ENCODE assay signal across 8 cellular contexts in the genomic region with DNA sequence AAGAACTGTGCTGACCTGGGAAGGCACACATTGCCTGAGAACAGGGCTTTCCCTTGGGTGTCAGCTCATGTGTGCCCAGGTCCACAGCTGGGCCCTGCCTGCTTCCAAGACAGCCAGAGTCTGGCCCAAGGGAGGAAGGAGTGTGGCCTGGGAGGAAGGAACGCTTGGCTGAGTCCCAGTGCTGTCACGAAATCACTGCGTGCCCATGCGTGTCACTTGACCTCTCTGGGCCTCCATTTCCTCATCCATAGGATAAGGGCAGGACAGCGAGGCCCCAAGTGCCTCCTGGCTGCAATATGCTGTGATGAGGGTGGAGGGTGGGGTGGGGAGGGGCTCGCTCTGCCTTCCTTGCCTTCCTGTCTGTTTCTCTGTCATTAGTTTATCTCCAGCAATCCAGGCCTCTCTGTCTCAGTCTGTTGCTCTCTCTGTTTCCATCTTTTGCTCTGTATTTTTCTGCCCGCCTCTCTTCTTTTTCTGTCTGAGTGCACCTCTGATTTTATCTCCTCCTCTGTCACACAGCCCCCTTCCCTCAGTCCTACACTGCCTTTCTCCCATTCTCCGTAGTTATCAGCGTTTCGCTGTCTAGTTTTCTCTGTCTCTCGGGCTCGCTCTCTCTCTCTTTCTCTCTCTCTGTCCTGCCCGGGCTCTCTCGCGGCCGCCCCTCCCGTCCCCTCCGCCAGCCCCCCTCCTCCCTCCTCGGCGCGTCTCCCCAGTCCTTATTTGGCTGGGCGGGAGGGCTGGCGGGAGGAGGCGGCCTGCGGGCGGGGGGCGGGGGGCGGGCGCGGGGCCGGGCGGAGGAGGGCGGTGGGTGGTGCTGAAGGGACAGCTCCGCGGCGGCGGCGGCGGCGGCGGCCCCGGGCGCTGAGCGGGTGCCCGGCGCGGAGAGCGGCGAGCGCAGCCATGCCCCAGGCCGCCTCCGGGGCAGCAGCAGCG. TPM values are rescaled to one million over a fixed set of nuclear protein-coding genes. Genes with fewer than 3 reads are reported as not detected.
DNase-seq lines count a peak whose midpoint lies in the region; ATAC-seq and TF ChIP-seq lines count a peak whose summit lies in the region.

A gene (plus strand): TSS at position 842 of the 933 bp plus-strand sequence. CDS start 154 bp downstream, outside the sequence.

- peak; percentile 85 for ATAC-seq in activated naive CD8-positive, alpha-beta T cell treated with anti-CD3 and anti-CD28 coated beads, Interleukin-2, amount 10 ng/mL, durations not matched to agents 7 days and 5 days (ENCODE audit: low read depth)
- no peak for ATAC-seq in HG03342 (IDR thresholded peaks at IDR 0.05; ENCODE audit: unreplicated experiment)
- no peak for ATAC-seq in HG02938 (IDR thresholded peaks at IDR 0.05; ENCODE audit: unreplicated experiment)

- peaks cover 56% of the 10 kb centered on the region for H3K27me3 ChIP-seq in H7 (ENCODE audit: control insufficient read depth, insufficient read depth, low read length)
- H3K27me3 ChIP-seq in Peyer's patch = peaks cover 0 to 8% of the 10 kb centered on the region in 2 donors
- peaks cover 64% of the 10 kb centered on the region for H3K27me3 ChIP-seq in left ventricle myocardium inferior (ENCODE audit: low read depth)

- peak within 1 kb of the TSS; percentile 10 for H3K4me3 Mint-ChIP-seq in activated naive CD8-positive, alpha-beta T cell treated with anti-CD3 and anti-CD28 coated beads, Interleukin-2, amount 10 ng/mL, durations not matched to agents 7 days and 5 days

- intact Hi-C loops in left ventricle myocardium inferior (cut with micrococcal nuclease) = no loop called here

- TF ChIP-seq CTCF in Peyer's patch (IDR thresholded peaks at IDR 0.05) (no peak), left ventricle myocardium inferior (IDR thresholded peaks at IDR 0.05; ENCODE audit: borderline replicate concordance) (no peak)

- H3K9me3 ChIP-seq in Peyer's patch = no peaks in the 10 kb centered on the region
- H3K9me3 ChIP-seq in left ventricle myocardium inferior (replicated peaks) = no peaks in the 10 kb centered on the region

- H3K4me1 Mint-ChIP-seq in activated naive CD8-positive, alpha-beta T cell treated with anti-CD3 and anti-CD28 coated beads, Interleukin-2, amount 10 ng/mL, durations not matched to agents 7 days and 5 days = peaks cover 2% of the 10 kb centered on the region

- no peak for TF ChIP-seq POLR2A in Peyer's patch (IDR thresholded peaks at IDR 0.05)

- POLR2A ChIA-PET in activated naive CD8-positive, alpha-beta T cell treated with anti-CD3 and anti-CD28 coated beads, Interleukin-2, amount 10 ng/mL, durations not matched to agents 7 days and 5 days (lab: Charles Lee) = no interaction called here

- no peaks in the 10 kb centered on the region for H3K9me3 Mint-ChIP-seq in activated naive CD8-positive, alpha-beta T cell treated with anti-CD3 and anti-CD28 coated beads, Interleukin-2, amount 10 ng/mL, durations not matched to agents 7 days and 5 days

- H3K36me3 ChIP-seq in H7 (replicated peaks; ENCODE audit: control insufficient read depth, insufficient read depth, low read length) (no peaks in the 10 kb centered on the region), Peyer's patch (no peaks in the 10 kb centered on the region), left ventricle myocardium inferior (no peaks in the 10 kb centered on the region)

- H3K4me1 ChIP-seq in Peyer's patch (peaks cover 0 to 8% (median 3%) of the 10 kb centered on the region in 4 donors), left ventricle myocardium inferior (peaks cover 25% of the 10 kb centered on the region)

- no peak within 1 kb of the TSS for H3K27ac Mint-ChIP-seq in activated naive CD8-positive, alpha-beta T cell treated with anti-CD3 and anti-CD28 coated beads, Interleukin-2, amount 10 ng/mL, durations not matched to agents 7 days and 5 days

- DNase-seq in H7 = peak; percentile 99
- DNase-seq in Peyer's patch = peak in 1 of 3 donors; percentile 59
- DNase-seq in activated naive CD8-positive, alpha-beta T cell treated with anti-CD3 and anti-CD28 coated beads, Interleukin-2, amount 10 ng/mL, durations not matched to agents 7 days and 5 days = peak; percentile 74
- DNase-seq in left ventricle myocardium inferior = peak; percentile 70
- peak; percentile 72 for DNase-seq in renal cortical epithelial cell (ENCODE audit: low read depth)
- no peak for DNase-seq in NCI-H128 (lab: John Stamatoyannopoulos, UW; ENCODE audit: unreplicated experiment)

- H3K4me3 ChIP-seq in H7 (ENCODE audit: insufficient read depth, low read depth, low read length) (peak within 1 kb of the TSS; percentile 37), Peyer's patch (peak within 1 kb of the TSS in 3 of 4 donors; percentile 7 to 49 (median 22)), left ventricle myocardium inferior (peak within 1 kb of the TSS; percentile 61)

- H3K27ac ChIP-seq in Peyer's patch (peak within 1 kb of the TSS in 2 of 4 donors; percentile 46 to 72), left ventricle myocardium inferior (replicated peaks) (peak within 1 kb of the TSS; percentile 71)

- H3K27me3 Mint-ChIP-seq in activated naive CD8-positive, alpha-beta T cell treated with anti-CD3 and anti-CD28 coated beads, Interleukin-2, amount 10 ng/mL, durations not matched to agents 7 days and 5 days = peaks cover 47% of the 10 kb centered on the region

- H3K36me3 Mint-ChIP-seq in activated naive CD8-positive, alpha-beta T cell treated with anti-CD3 and anti-CD28 coated beads, Interleukin-2, amount 10 ng/mL, durations not matched to agents 7 days and 5 days = no peaks in the 10 kb centered on the region

RNA-seq across cellular contexts. Expression of the gene that starts here (rescaled TPM):
- 0.11 and 0.48 TPM in 2 replicates for total RNA-seq in H7 (2014; rRNA removed; shearing (Covaris generic))
- total RNA-seq in Peyer's patch (1 to 10 TPM in 2 of 4 donors, under 1 TPM in 2; 0.76 to 1.6 (median 0.94) TPM), left ventricle myocardium inferior (3.2 TPM), renal cortical epithelial cell (9.6 and 13.7 TPM in 2 replicates)
- not detected for total RNA-seq in activated naive CD8-positive, alpha-beta T cell treated with anti-CD3 and anti-CD28 coated beads, Interleukin-2, amount 10 ng/mL, durations not matched to agents 7 days and 5 days

Comparison
In these comparisons a context has a peak if more than half of its experiments do, and no peak if none do; other contexts are left out.
1. Peak in DNase-seq and H3K4me3 ChIP-seq in H7; RNA of the gene not detected or under 1 TPM.
2. Peak in DNase-seq and ATAC-seq in activated naive CD8-positive, alpha-beta T cell treated with anti-CD3 and anti-CD28 coated beads, Interleukin-2, amount 10 ng/mL, durations not matched to agents 7 days and 5 days; RNA of the gene not detected or under 1 TPM.